ENCODE assay signal across 10 cellular contexts in the genomic region with DNA sequence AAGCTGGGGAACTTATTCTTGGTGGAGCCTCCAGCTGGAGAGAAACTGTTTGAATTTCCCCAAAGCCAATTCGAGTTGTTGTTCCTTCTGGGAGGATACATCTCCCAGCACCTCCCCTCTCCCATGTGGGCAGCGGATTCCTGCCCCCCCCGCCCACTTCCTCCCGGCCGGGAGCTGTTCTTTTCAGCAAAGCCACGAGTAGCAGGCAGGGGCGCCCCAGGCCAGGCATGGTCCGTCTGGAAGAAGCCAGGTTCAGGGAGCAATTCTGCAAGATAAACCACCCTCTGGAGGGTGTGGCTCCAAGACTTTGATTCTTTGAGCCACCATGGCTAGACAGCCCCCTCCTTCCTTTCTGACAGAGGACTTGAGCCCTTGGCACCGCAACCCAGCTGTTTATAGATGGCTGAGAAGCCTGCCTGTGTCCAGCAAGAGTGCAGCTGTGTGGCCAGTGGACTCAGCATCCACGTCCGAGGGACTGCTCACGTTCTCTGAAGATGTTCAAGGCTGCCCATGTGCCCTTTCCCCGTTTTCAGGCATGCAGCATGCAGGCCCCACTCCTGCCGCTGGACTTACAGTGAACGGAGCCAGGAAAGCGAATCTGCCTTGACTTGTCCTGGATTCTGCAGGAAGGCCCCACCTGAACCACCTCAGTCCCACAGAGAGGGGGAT.
A peak's percentile ranks its signal among the peaks of the same experiment; 100 is the strongest.
DNase-seq lines count a peak whose midpoint lies in the region; ATAC-seq and TF ChIP-seq lines count a peak whose summit lies in the region.
"Had no signal": no experiment of that assay in that cellular context is flagged by ENCODE, and none has a peak within 500 bp of the region (broad histone marks: within the 10 kb centered on the region; RNA-seq: fewer than 3 reads in every experiment).

No MANE protein-coding gene starts in this region.

- peak overlapping the region; percentile 35; the same call in 1 of the 2 replicates for H3K9ac ChIP-seq in HUES64 (ENCODE audit: low read depth, low read length)

- no peak for DNase-seq in coronary artery (ENCODE audit: low spot score)
- no peak for DNase-seq in left lobe of liver (ENCODE audit: low spot score)
- peak; percentile 49 to 79 for DNase-seq in tibial artery
- DNase-seq in CD8-positive, alpha-beta T cell: no peak
- DNase-seq in activated CD4-positive, alpha-beta T cell treated with anti-CD3 and anti-CD28 coated beads for 36 hours: no peak
- no peak for DNase-seq in occipital lobe (lab: John Stamatoyannopoulos, UW)
- DNase-seq in SKM-1 treated with dmso at 0.1 percent for 144 hours (lab: John Stamatoyannopoulos, UW; ENCODE audit: unreplicated experiment): no peak
- DNase-seq: NCI-H187 had no signal

- POLR2A ChIA-PET in CD8-positive, alpha-beta T cell (lab: Charles Lee): no interaction called here
- POLR2A ChIA-PET in activated CD4-positive, alpha-beta T cell treated with anti-CD3 and anti-CD28 coated beads for 36 hours (lab: Charles Lee): no interaction called here

- peak overlapping the region; percentile 34 for H3K4me3 ChIP-seq in HUES64 (ENCODE audit: low read length)
- peak overlapping the region; percentile 70 for H3K4me3 ChIP-seq in coronary artery
- H3K4me3 ChIP-seq in tibial artery: peak overlapping the region; percentile 43 to 60
- H3K4me3 ChIP-seq in CD8-positive, alpha-beta T cell (ENCODE audit: low read depth, low read length): no peak overlapping the region

- H3K27me3 ChIP-seq in HUES64 (ENCODE audit: insufficient read depth, low read length) (no peaks in the 10 kb centered on the region), tibial artery (peaks cover 0 to 8% of the 10 kb centered on the region in 2 donors)
- peaks cover 7% of the 10 kb centered on the region for H3K27me3 ChIP-seq in CD8-positive, alpha-beta T cell (ENCODE audit: insufficient read depth, low read length)

- no peak for TF ChIP-seq CTCF in coronary artery (IDR thresholded peaks at IDR 0.05)
- TF ChIP-seq CTCF in tibial artery (IDR thresholded peaks at IDR 0.05): peak in 1 of 2 experiments; percentile 28
- no peak for TF ChIP-seq CTCF in CD8-positive, alpha-beta T cell (IDR thresholded peaks at IDR 0.05)

- H3K27me3 Mint-ChIP-seq in CD8-positive, alpha-beta T cell (ENCODE audit: low read depth): peaks cover 36% of the 10 kb centered on the region
- peaks cover 20% of the 10 kb centered on the region for H3K27me3 Mint-ChIP-seq in activated CD4-positive, alpha-beta T cell treated with anti-CD3 and anti-CD28 coated beads for 36 hours

- 43% methylated on average over 15 of the region's 16 CpGs for WGBS in HUES64

- CTCF ChIA-PET in CD8-positive, alpha-beta T cell (lab: Charles Lee): no interaction called here
- CTCF ChIA-PET in activated CD4-positive, alpha-beta T cell treated with anti-CD3 and anti-CD28 coated beads for 36 hours (lab: Charles Lee): interaction anchor here (0.6 kb wide), 1 partner anchor 522 kb away, joined by 3 read pairs; no protein-coding TSS in a partner anchor

- no peaks in the 10 kb centered on the region for H3K9me3 Mint-ChIP-seq in CD8-positive, alpha-beta T cell
- H3K9me3 Mint-ChIP-seq in activated CD4-positive, alpha-beta T cell treated with anti-CD3 and anti-CD28 coated beads for 36 hours (ENCODE audit: low read depth): peaks cover 2% of the 10 kb centered on the region

- H3K9me3 ChIP-seq in HUES64 (ENCODE audit: insufficient read depth, low read depth, low read length): no peaks in the 10 kb centered on the region
- H3K9me3 ChIP-seq in tibial artery: no peaks in the 10 kb centered on the region
- H3K9me3 ChIP-seq in CD8-positive, alpha-beta T cell (ENCODE audit: low read length): no peaks in the 10 kb centered on the region

- H3K27ac ChIP-seq in HUES64 (ENCODE audit: low read depth, low read length): peak overlapping the region; percentile 77
- H3K27ac ChIP-seq in coronary artery: peak overlapping the region; percentile 54 to 77
- H3K27ac ChIP-seq in tibial artery: peak overlapping the region; percentile 54 to 67
- no peak overlapping the region for H3K27ac ChIP-seq in CD8-positive, alpha-beta T cell (ENCODE audit: low read depth, low read length)

- H3K27ac Mint-ChIP-seq in CD8-positive, alpha-beta T cell: no peak overlapping the region
- H3K27ac Mint-ChIP-seq in activated CD4-positive, alpha-beta T cell treated with anti-CD3 and anti-CD28 coated beads for 36 hours: no peak overlapping the region
- H3K27ac Mint-ChIP-seq: activated naive CD8-positive, alpha-beta T cell had no signal

- peak; percentile 49 for ATAC-seq in left lobe of liver
- no peak for ATAC-seq in CD8-positive, alpha-beta T cell
- no peak for ATAC-seq in activated CD4-positive, alpha-beta T cell treated with anti-CD3 and anti-CD28 coated beads for 36 hours

- peaks cover 9% of the 10 kb centered on the region for H3K4me1 ChIP-seq in HUES64 (ENCODE audit: insufficient read depth, low read length)
- H3K4me1 ChIP-seq in tibial artery: peaks cover 0 to 17% (median 14%) of the 10 kb centered on the region in 4 donors
- no peaks in the 10 kb centered on the region for H3K4me1 ChIP-seq in CD8-positive, alpha-beta T cell (ENCODE audit: insufficient read depth, low read length)

- intact Hi-C loops in tibial artery (cut with DNase I; ENCODE audit: low total_unique reads): no loop called here
- intact Hi-C loops in CD8-positive, alpha-beta T cell (cut with DNase I, micrococcal nuclease): no loop called here
- intact Hi-C loops in activated CD4-positive, alpha-beta T cell treated with anti-CD3 and anti-CD28 coated beads for 36 hours (cut with DNase I, micrococcal nuclease): no loop called here

- H3K36me3 ChIP-seq in HUES64 (ENCODE audit: insufficient read depth, low read length) (no peaks in the 10 kb centered on the region), tibial artery (no peaks in the 10 kb centered on the region)
- H3K36me3 ChIP-seq in CD8-positive, alpha-beta T cell (ENCODE audit: insufficient read depth, low read length): no peaks in the 10 kb centered on the region

- peaks cover 2% of the 10 kb centered on the region for H3K4me1 Mint-ChIP-seq in CD8-positive, alpha-beta T cell (ENCODE audit: low read depth)
- no peaks in the 10 kb centered on the region for H3K4me1 Mint-ChIP-seq in activated CD4-positive, alpha-beta T cell treated with anti-CD3 and anti-CD28 coated beads for 36 hours

- no peaks in the 10 kb centered on the region for H3K36me3 Mint-ChIP-seq in CD8-positive, alpha-beta T cell
- no peaks in the 10 kb centered on the region for H3K36me3 Mint-ChIP-seq in activated CD4-positive, alpha-beta T cell treated with anti-CD3 and anti-CD28 coated beads for 36 hours (ENCODE audit: low read depth)
- H3K36me3 Mint-ChIP-seq: activated naive CD8-positive, alpha-beta T cell had no signal

- H3K4me3 Mint-ChIP-seq in CD8-positive, alpha-beta T cell: no peak overlapping the region
- H3K4me3 Mint-ChIP-seq in activated CD4-positive, alpha-beta T cell treated with anti-CD3 and anti-CD28 coated beads for 36 hours: no peak overlapping the region
- H3K4me3 Mint-ChIP-seq: activated naive CD8-positive, alpha-beta T cell had no signal

Comparison
In these comparisons a context has a peak if more than half of its experiments do, and no peak if none do; other contexts are left out.
1. DNase-seq: peak in tibial artery (2 of 2); none in coronary artery (single experiment), left lobe of liver (single experiment), CD8-positive, alpha-beta T cell (0 of 7), activated CD4-positive, alpha-beta T cell treated with anti-CD3 and anti-CD28 coated beads for 36 hours (single experiment), occipital lobe (single experiment) and SKM-1 treated with dmso at 0.1 percent for 144 hours (single experiment).